11 cellular contexts compared by ENCODE assay signal in genomic region chr6:38262609-38263008, GRCh38.
DNase-seq lines count a peak whose midpoint lies in the region; ATAC-seq and TF ChIP-seq lines count a peak whose summit lies in the region.
"Had no signal": no experiment of that assay in that cellular context is flagged by ENCODE, and none has a peak within 500 bp of the region (broad histone marks: within the 10 kb centered on the region; RNA-seq: fewer than 3 reads in every experiment).

No MANE protein-coding gene starts in this region.

- H3K27me3 Mint-ChIP-seq in activated T-cell treated with anti-CD3 and anti-CD28 coated beads, Interleukin-2, amount 50 U/mL, for 4 hours (ENCODE audit: low read depth), result no peaks in the 10 kb centered on the region
- H3K27me3 Mint-ChIP-seq in T-helper 17 cell (no peaks in the 10 kb centered on the region), progenitor cell of endocrine pancreas (no peaks in the 10 kb centered on the region)

- H3K4me3 Mint-ChIP-seq in activated T-cell treated with anti-CD3 and anti-CD28 coated beads, Interleukin-2, amount 50 U/mL, for 4 hours, result no peak overlapping the region
- H3K4me3 Mint-ChIP-seq in T-helper 17 cell, result no peak overlapping the region
- H3K4me3 Mint-ChIP-seq in stimulated activated effector memory CD8-positive, alpha-beta T cell treated with anti-CD3 and anti-CD28 coated beads, Interleukin-12 subunit alpha, Interleukin-12 subunit beta, amount 100 ng/mL, for 72 hours, result peak overlapping the region; percentile 10
- no peak overlapping the region for H3K4me3 Mint-ChIP-seq in progenitor cell of endocrine pancreas (ENCODE audit: low read depth)

- DNase-seq in activated T-cell treated with anti-CD3 and anti-CD28 coated beads, Interleukin-2, amount 50 U/mL, for 4 hours, result no peak
- no peak for DNase-seq in activated T-cell treated with anti-CD3 and anti-CD28 coated beads, Interleukin-2, amount 50 U/mL, for 48 hours
- DNase-seq in T-helper 17 cell (no peak), foreskin fibroblast (peak; percentile 75 to 85), progenitor cell of endocrine pancreas (ENCODE audit: low spot score, unreplicated experiment) (no peak), NCI-H2029 treated with DMSO at 0.1 percent for 48 hours (lab: John Stamatoyannopoulos, UW) (no peak)
- no peak for DNase-seq in stimulated activated effector memory CD8-positive, alpha-beta T cell treated with anti-CD3 and anti-CD28 coated beads, Interleukin-12 subunit alpha, Interleukin-12 subunit beta, amount 100 ng/mL, for 72 hours (ENCODE audit: low spot score in 2 of 2)
- DNase-seq in activated effector memory CD4-positive, alpha-beta T cell treated with Interleukin-2 at 50 U/mL for 16 hours, result no peak
- DNase-seq: midbrain, NCI-H1092, upper lobe of left lung had no signal

- H3K4me3 ChIP-seq in foreskin fibroblast (ENCODE audit: low read depth in 1 of 2, low read length in 2 of 2), result no peak overlapping the region
- H3K4me3 ChIP-seq: upper lobe of left lung had no signal

- H3K36me3 Mint-ChIP-seq in activated T-cell treated with anti-CD3 and anti-CD28 coated beads, Interleukin-2, amount 50 U/mL, for 4 hours (ENCODE audit: insufficient read depth), result peaks cover 19% of the 10 kb centered on the region
- H3K36me3 Mint-ChIP-seq in T-helper 17 cell (ENCODE audit: low read depth), result peaks cover 5% of the 10 kb centered on the region
- no peaks in the 10 kb centered on the region for H3K36me3 Mint-ChIP-seq in stimulated activated effector memory CD8-positive, alpha-beta T cell treated with anti-CD3 and anti-CD28 coated beads, Interleukin-12 subunit alpha, Interleukin-12 subunit beta, amount 100 ng/mL, for 72 hours
- H3K36me3 Mint-ChIP-seq in progenitor cell of endocrine pancreas (ENCODE audit: insufficient read depth), result no peaks in the 10 kb centered on the region

- H3K4me1 Mint-ChIP-seq in activated T-cell treated with anti-CD3 and anti-CD28 coated beads, Interleukin-2, amount 50 U/mL, for 4 hours (ENCODE audit: low read depth), result peaks cover 27% of the 10 kb centered on the region
- peaks cover 19% of the 10 kb centered on the region for H3K4me1 Mint-ChIP-seq in T-helper 17 cell
- peaks cover 34% of the 10 kb centered on the region for H3K4me1 Mint-ChIP-seq in stimulated activated effector memory CD8-positive, alpha-beta T cell treated with anti-CD3 and anti-CD28 coated beads, Interleukin-12 subunit alpha, Interleukin-12 subunit beta, amount 100 ng/mL, for 72 hours
- H3K4me1 Mint-ChIP-seq in progenitor cell of endocrine pancreas (ENCODE audit: low read depth), result peaks cover 20% of the 10 kb centered on the region

- no peaks in the 10 kb centered on the region for H3K9me3 Mint-ChIP-seq in activated T-cell treated with anti-CD3 and anti-CD28 coated beads, Interleukin-2, amount 50 U/mL, for 4 hours
- H3K9me3 Mint-ChIP-seq in stimulated activated effector memory CD8-positive, alpha-beta T cell treated with anti-CD3 and anti-CD28 coated beads, Interleukin-12 subunit alpha, Interleukin-12 subunit beta, amount 100 ng/mL, for 72 hours, result no peaks in the 10 kb centered on the region
- H3K9me3 Mint-ChIP-seq in progenitor cell of endocrine pancreas (ENCODE audit: low read depth), result no peaks in the 10 kb centered on the region

- no peak for TF ChIP-seq CTCF in foreskin fibroblast (IDR thresholded peaks at IDR 0.05; ENCODE audit: low read depth, low read length)
- no peak for TF ChIP-seq CTCF in progenitor cell of endocrine pancreas (IDR thresholded peaks at IDR 0.05; ENCODE audit: unreplicated experiment)

- H3K27ac Mint-ChIP-seq in T-helper 17 cell (peak overlapping the region; percentile 67), progenitor cell of endocrine pancreas (no peak overlapping the region)
- peak overlapping the region; percentile 33 for H3K27ac Mint-ChIP-seq in stimulated activated effector memory CD8-positive, alpha-beta T cell treated with anti-CD3 and anti-CD28 coated beads, Interleukin-12 subunit alpha, Interleukin-12 subunit beta, amount 100 ng/mL, for 72 hours

- H3K9me3 ChIP-seq in T-helper 17 cell (ENCODE audit: control insufficient read depth, low read length, poor library complexity, severe bottlenecking), result no peaks in the 10 kb centered on the region
- H3K9me3 ChIP-seq: upper lobe of left lung had no signal

- peak; percentile 60 to 70 for ATAC-seq in activated T-cell treated with anti-CD3 and anti-CD28 coated beads, Interleukin-2, amount 50 U/mL, for 4 hours
- no peak for ATAC-seq in T-helper 17 cell
- peak; percentile 82 for ATAC-seq in stimulated activated effector memory CD8-positive, alpha-beta T cell treated with anti-CD3 and anti-CD28 coated beads, Interleukin-12 subunit alpha, Interleukin-12 subunit beta, amount 100 ng/mL, for 72 hours

Comparison
In these comparisons a context has a peak if more than half of its experiments do, and no peak if none do; other contexts are left out.
1. DNase-seq: peak in foreskin fibroblast (2 of 2); none in activated T-cell treated with anti-CD3 and anti-CD28 coated beads, Interleukin-2, amount 50 U/mL, for 4 hours (single experiment), activated T-cell treated with anti-CD3 and anti-CD28 coated beads, Interleukin-2, amount 50 U/mL, for 48 hours (0 of 2), T-helper 17 cell (0 of 3), stimulated activated effector memory CD8-positive, alpha-beta T cell treated with anti-CD3 and anti-CD28 coated beads, Interleukin-12 subunit alpha, Interleukin-12 subunit beta, amount 100 ng/mL, for 72 hours (0 of 2), progenitor cell of endocrine pancreas (single experiment), activated effector memory CD4-positive, alpha-beta T cell treated with Interleukin-2 at 50 U/mL for 16 hours (single experiment) and NCI-H2029 treated with DMSO at 0.1 percent for 48 hours (single experiment).